In genomic region chr14:105192866-105193731, GRCh38 we compare ENCODE assay signal across 12 cellular contexts. TPM values are rescaled to one million over a fixed set of nuclear protein-coding genes. Genes with fewer than 3 reads are reported as not detected.
DNase-seq lines count a peak whose midpoint lies in the region; ATAC-seq and TF ChIP-seq lines count a peak whose summit lies in the region.
"Had no signal": no experiment of that assay in that cellular context is flagged by ENCODE, and none has a peak within 500 bp of the region (broad histone marks: within the 10 kb centered on the region; RNA-seq: fewer than 3 reads in every experiment).

No MANE protein-coding gene starts in this region.

- peak overlapping the region; percentile 44 for H3K27ac ChIP-seq in skeletal muscle tissue (ENCODE audit: low read depth, low read length)
- H3K27ac ChIP-seq: transverse colon had no signal

- ATAC-seq in GM21515 (IDR thresholded peaks at IDR 0.05; ENCODE audit: unreplicated experiment): no peak

- TF ChIP-seq CTCF in endothelial cell (IDR thresholded peaks at IDR 0.05; ENCODE audit: unreplicated experiment): no peak
- TF ChIP-seq CTCF in GM20000 (IDR thresholded peaks at IDR 0.05; ENCODE audit: extremely low read depth, missing control alignments): no peak

- peak overlapping the region in 1 of 3 donors; percentile 45 for H3K9ac ChIP-seq in skeletal muscle tissue (ENCODE audit: low read depth in 1 of 3, low read length in 3 of 3)

- DNase-seq in SIG-M5 treated with dmso at 0.1 percent for 504 hours (lab: John Stamatoyannopoulos, UW; ENCODE audit: unreplicated experiment) (peak; percentile 31), SIG-M5 (lab: John Stamatoyannopoulos, UW) (no peak), RPMI7951 (ENCODE audit: low read depth) (peak; percentile 16), endothelial cell (ENCODE audit: low spot score) (peak; percentile 60), GM20000 (ENCODE audit: low spot score) (no peak), GM19238 (ENCODE audit: insufficient read length, low spot score) (no peak)
- DNase-seq: endodermal cell, mammary epithelial cell, NCI-H2029 treated with DMSO at 0.1 percent for 48 hours, transverse colon had no signal

- peaks cover 42% of the 10 kb centered on the region for H3K4me1 Mint-ChIP-seq in endothelial cell (ENCODE audit: unreplicated experiment)

- H3K27ac Mint-ChIP-seq in endothelial cell (ENCODE audit: unreplicated experiment): peak overlapping the region; percentile 95
- H3K27ac Mint-ChIP-seq: endodermal cell had no signal

- H3K9me3 ChIP-seq in skeletal muscle tissue (ENCODE audit: control insufficient read depth in 3 of 3, low read length in 3 of 3): peaks cover 0 to under 1% (median 0%) of the 10 kb centered on the region in 3 donors

- H3K27me3 Mint-ChIP-seq in endothelial cell (ENCODE audit: unreplicated experiment): peaks cover 24% of the 10 kb centered on the region

- no peak overlapping the region for H3K4me3 ChIP-seq in skeletal muscle tissue (ENCODE audit: low read length in 3 of 3)
- H3K4me3 ChIP-seq: transverse colon had no signal

- peaks cover 12 to 36% (median 15%) of the 10 kb centered on the region in 3 donors for H3K4me1 ChIP-seq in skeletal muscle tissue (ENCODE audit: control insufficient read depth in 3 of 3, insufficient read depth in 3 of 3, low read length in 3 of 3)

- H3K36me3 Mint-ChIP-seq in endothelial cell (ENCODE audit: low read depth, unreplicated experiment): peaks cover 5% of the 10 kb centered on the region

- H3K4me3 Mint-ChIP-seq in endothelial cell (ENCODE audit: unreplicated experiment): no peak overlapping the region
- H3K4me3 Mint-ChIP-seq: endodermal cell had no signal

- no peaks in the 10 kb centered on the region for H3K36me3 ChIP-seq in skeletal muscle tissue (ENCODE audit: control insufficient read depth in 3 of 3, insufficient read depth in 3 of 3, low read length in 3 of 3)
- H3K36me3 ChIP-seq: transverse colon had no signal

- H3K27me3 ChIP-seq in skeletal muscle tissue (ENCODE audit: control insufficient read depth in 3 of 3, insufficient read depth in 3 of 3, low read length in 3 of 3): peaks cover 31 to 45% (median 38%) of the 10 kb centered on the region in 3 donors

- peaks cover 5% of the 10 kb centered on the region for H3K9me3 Mint-ChIP-seq in endothelial cell (ENCODE audit: unreplicated experiment)

RNA-seq across cellular contexts. Expression of gene NUDT14, which starts 12.0 kb away (rescaled TPM):
- total RNA-seq in RPMI7951 (2014; rRNA removed; shearing (Covaris generic)): 3.7 and 4.0 TPM in 2 replicates
- total RNA-seq in endothelial cell (ENCODE audit: unreplicated experiment): 135 TPM
- total RNA-seq in skeletal muscle tissue: 17.2 TPM

RNA-seq across cellular contexts. Expression of gene JAG2, which starts 24.5 kb away (rescaled TPM):
- not detected in 2 replicates for total RNA-seq in RPMI7951 (2014; rRNA removed; shearing (Covaris generic))
- 280 TPM for total RNA-seq in endothelial cell (ENCODE audit: unreplicated experiment)
- 33.9 TPM for total RNA-seq in skeletal muscle tissue

RNA-seq across cellular contexts. Expression of gene BTBD6, which starts 55.2 kb away (rescaled TPM):
- total RNA-seq in RPMI7951 (2014; rRNA removed; shearing (Covaris generic)): 43.4 and 44.9 TPM in 2 replicates
- total RNA-seq in endothelial cell (ENCODE audit: unreplicated experiment) (45.1 TPM), skeletal muscle tissue (50.6 TPM)

Comparison
In these comparisons a context has a peak if more than half of its experiments do, and no peak if none do; other contexts are left out.
1. DNase-seq: peak in SIG-M5 treated with dmso at 0.1 percent for 504 hours (single experiment), RPMI7951 (single experiment) and endothelial cell (single experiment); none in SIG-M5 (single experiment), GM20000 (single experiment) and GM19238 (single experiment).
2. RNA of gene JAG2, which starts 24.5 kb away (total RNA-seq): 280 TPM in endothelial cell (single experiment) and 33.9 TPM in skeletal muscle tissue (single experiment); not detected in RPMI7951; every median in the first group is over 10 times any median in the second.